Comparison of ENCODE assay signal across 26 cellular contexts in genomic region chr17:1077536-1078061, GRCh38.
DNase-seq lines count a peak whose midpoint lies in the region; ATAC-seq, FAIRE-seq and TF ChIP-seq lines count a peak whose summit lies in the region.
"Had no signal": no experiment of that assay in that cellular context is flagged by ENCODE, and none has a peak within 500 bp of the region (broad histone marks: within the 10 kb centered on the region; RNA-seq: fewer than 3 reads in every experiment).

No MANE protein-coding gene starts in this region.

- H3K9me3 ChIP-seq in kidney (ENCODE audit: control insufficient read depth in 1 of 2, low read length in 2 of 2): no peaks in the 10 kb centered on the region
- H3K9me3 ChIP-seq: stomach, tibial nerve had no signal

- ATAC-seq in left ventricle myocardium superior (no peak), Right ventricle myocardium superior (ENCODE audit: poor library complexity) (no peak)
- ATAC-seq: effector memory CD8-positive, alpha-beta T cell; esophagus mucosa had no signal

- H3K4me3 ChIP-seq in kidney (ENCODE audit: low read length in 2 of 2): no peak overlapping the region
- H3K4me3 ChIP-seq: cardiac muscle cell, coronary artery, stomach, tibial nerve had no signal

- H3K36me3 ChIP-seq in kidney (ENCODE audit: control insufficient read depth in 1 of 2, insufficient read depth in 2 of 2, low read length in 2 of 2): peaks cover 0 to 2% of the 10 kb centered on the region in 2 donors

- DNase-seq in left ventricle myocardium superior (peak; percentile 17), Right ventricle myocardium superior (no peak), NCI-H69 (lab: John Stamatoyannopoulos, UW) (peak; percentile 30), kidney (peak; percentile 51), NCI-H2196 treated with DMSO at 0.1 percent for 48 hours (lab: John Stamatoyannopoulos, UW; ENCODE audit: unreplicated experiment) (no peak), DMS153 (lab: John Stamatoyannopoulos, UW) (no peak), HT-29 (ENCODE audit: low spot score) (no peak)
- DNase-seq in effector CD4-positive, alpha-beta T cell: no peak
- DNase-seq: activated CD4-positive, alpha-beta T cell treated with anti-CD3 and anti-CD28 coated beads for 4 hours; activated CD8-positive, alpha-beta memory T cell treated with anti-CD3 and anti-CD28 coated beads for 24 hours; activated effector memory CD4-positive, alpha-beta T cell treated with Interleukin-2 at 50 U/mL for 16 hours; activated naive CD8-positive, alpha-beta T cell treated with anti-CD3 and anti-CD28 coated beads for 36 hours; C1 segment of cervical spinal cord; effector memory CD8-positive, alpha-beta T cell; EL; foreskin fibroblast; HFFc6; kidney glomerular epithelial cell; NCI-H1694 treated with DMSO at 0.1 percent for 48 hours; NCI-H774; stomach had no signal

- FAIRE-seq in kidney (lab: Jason Lieb, UNC): no peak
- FAIRE-seq: GM12891 had no signal

- H3K9ac ChIP-seq in kidney (ENCODE audit: low read length in 2 of 2): no peak overlapping the region

- H3K27ac ChIP-seq in kidney (ENCODE audit: low read depth in 2 of 2, low read length in 2 of 2): no peak overlapping the region
- H3K27ac ChIP-seq: cardiac muscle cell, coronary artery, stomach, tibial nerve had no signal

- intact Hi-C loops in left ventricle myocardium superior (cut with micrococcal nuclease): no loop called here
- intact Hi-C loops in Right ventricle myocardium superior (cut with DNase I): no loop called here
- intact Hi-C loops in kidney (cut with DNase I): no loop called here

- H3K4me1 ChIP-seq in kidney (ENCODE audit: control insufficient read depth in 1 of 2, insufficient read depth in 1 of 2, low read depth in 1 of 2, low read length in 2 of 2): peaks cover 0 to 2% of the 10 kb centered on the region in 2 donors

- TF ChIP-seq CTCF in kidney (IDR thresholded peaks at IDR 0.05; ENCODE audit: borderline replicate concordance, extremely low read depth, insufficient read depth): no peak

Comparison
In these comparisons a context has a peak if more than half of its experiments do, and no peak if none do; other contexts are left out.
1. DNase-seq: peak in left ventricle myocardium superior (single experiment), NCI-H69 (single experiment) and kidney (single experiment); none in Right ventricle myocardium superior (single experiment), NCI-H2196 treated with DMSO at 0.1 percent for 48 hours (single experiment), DMS153 (single experiment), HT-29 (single experiment) and effector CD4-positive, alpha-beta T cell (single experiment).